ENCODE assay signal across 12 cellular contexts in genomic region chr5:148970228-148970627, GRCh38.
A peak's percentile ranks its signal among the peaks of the same experiment; 100 is the strongest.
DNase-seq lines count a peak whose midpoint lies in the region; ATAC-seq and TF ChIP-seq lines count a peak whose summit lies in the region.
"Had no signal": no experiment of that assay in that cellular context is flagged by ENCODE, and none has a peak within 500 bp of the region (broad histone marks: within the 10 kb centered on the region; RNA-seq: fewer than 3 reads in every experiment).

No MANE protein-coding gene starts in this region.

- peak overlapping the region; percentile 18 for H2AFZ ChIP-seq in ACC112 (ENCODE audit: low read length, unreplicated experiment)

- H3K27me3 ChIP-seq in ACC112 (ENCODE audit: insufficient read depth, low read length), result no peaks in the 10 kb centered on the region
- peaks cover 18% of the 10 kb centered on the region for H3K27me3 ChIP-seq in endodermal cell (ENCODE audit: control insufficient read depth, insufficient read depth, low read length, poor library complexity, severe bottlenecking)
- H3K27me3 ChIP-seq: adrenal gland, BLaER1 had no signal

- H3K79me2 ChIP-seq in ACC112 (ENCODE audit: control insufficient read depth, insufficient read depth, low read length, unreplicated experiment), result no peaks in the 10 kb centered on the region

- H3K36me3 ChIP-seq in ACC112 (ENCODE audit: insufficient read depth, low read length) (no peaks in the 10 kb centered on the region), endodermal cell (ENCODE audit: control insufficient read depth, insufficient read depth, low read length) (no peaks in the 10 kb centered on the region)
- H3K36me3 ChIP-seq: adrenal gland, BLaER1 had no signal

- no peak for TF ChIP-seq CTCF in endodermal cell (conservative IDR thresholded peaks at IDR 0.05)

- H3K27ac ChIP-seq in ACC112 (ENCODE audit: low read depth, low read length) (peak overlapping the region; percentile 63), endodermal cell (ENCODE audit: low read depth, low read length) (no peak overlapping the region)
- H3K27ac ChIP-seq: adrenal gland, BLaER1 had no signal

- H3K36me3 Mint-ChIP-seq in endodermal cell (ENCODE audit: low read depth) (no peaks in the 10 kb centered on the region), T-helper 17 cell (ENCODE audit: low read depth) (peaks cover 3% of the 10 kb centered on the region)

- no peak for ATAC-seq in HG03439 (IDR thresholded peaks at IDR 0.05; ENCODE audit: unreplicated experiment)
- ATAC-seq in T-helper 17 cell, result no peak

- no peak overlapping the region for H3K4me3 Mint-ChIP-seq in endodermal cell
- H3K4me3 Mint-ChIP-seq in T-helper 17 cell, result no peak overlapping the region
- H3K4me3 Mint-ChIP-seq: activated CD4-positive, alpha-beta T cell treated with anti-CD3 and anti-CD28 coated beads, Interleukin-2, amount 10 ng/mL, durations not matched to agents 7 days and 5 days had no signal

- peaks cover 8% of the 10 kb centered on the region for H3K4me1 Mint-ChIP-seq in endodermal cell
- no peaks in the 10 kb centered on the region for H3K4me1 Mint-ChIP-seq in T-helper 17 cell
- H3K4me1 Mint-ChIP-seq: activated CD4-positive, alpha-beta T cell treated with anti-CD3 and anti-CD28 coated beads, Interleukin-2, amount 10 ng/mL, durations not matched to agents 7 days and 5 days had no signal

- no peak overlapping the region for H3K9ac ChIP-seq in endodermal cell (ENCODE audit: extremely low read depth, low read length, poor library complexity, severe bottlenecking)
- H3K9ac ChIP-seq: BLaER1 had no signal

- H3K9me3 ChIP-seq in endodermal cell (ENCODE audit: control insufficient read depth, low read length) (no peaks in the 10 kb centered on the region), T-helper 17 cell (ENCODE audit: control insufficient read depth, low read length, poor library complexity, severe bottlenecking) (no peaks in the 10 kb centered on the region)
- H3K9me3 ChIP-seq: adrenal gland, BLaER1 had no signal

- 81% methylated on average over 2 of the region's 2 CpGs; no CpG with 5 or more reads in 1 of the 2 experiments for WGBS in endodermal cell (ENCODE audit: insufficient coverage in 1 of 2, insufficient read length in 1 of 2), 2 experiments

- H3K27ac Mint-ChIP-seq in endodermal cell (peak overlapping the region; percentile 41), T-helper 17 cell (no peak overlapping the region)
- H3K27ac Mint-ChIP-seq: activated CD4-positive, alpha-beta T cell treated with anti-CD3 and anti-CD28 coated beads, Interleukin-2, amount 10 ng/mL, durations not matched to agents 7 days and 5 days had no signal

- DNase-seq in NCI-H446 treated with DMSO at 0.1 percent for 48 hours (lab: John Stamatoyannopoulos, UW) (peak; percentile 85), endodermal cell (peak; percentile 74), myocyte (ENCODE audit: low read depth) (peak; percentile 82), T-helper 17 cell (no peak), AML-193 (lab: John Stamatoyannopoulos, UW) (no peak)
- no peak for DNase-seq in NK-92 treated with Interleukin-12 subunit alpha and Interleukin-12 subunit beta, amount 100 ng/mL, for 24 hours (lab: John Stamatoyannopoulos, UW)
- DNase-seq: activated CD4-positive, alpha-beta T cell treated with anti-CD3 and anti-CD28 coated beads, Interleukin-2, amount 10 ng/mL, durations not matched to agents 7 days and 5 days; adrenal gland; stimulated activated CD4-positive, alpha-beta T cell treated with anti-CD3 and anti-CD28 coated beads, Interleukin-4, amount 100 ng/mL, for 1 hour had no signal

- H3K4me3 ChIP-seq in ACC112 (ENCODE audit: low read depth, low read length) (no peak overlapping the region), endodermal cell (ENCODE audit: low read length) (no peak overlapping the region)
- H3K4me3 ChIP-seq: adrenal gland, BLaER1 had no signal

- H3K27me3 Mint-ChIP-seq in endodermal cell (ENCODE audit: insufficient read depth), result peaks cover 15% of the 10 kb centered on the region
- peaks cover 45% of the 10 kb centered on the region for H3K27me3 Mint-ChIP-seq in T-helper 17 cell

- peaks cover 77% of the 10 kb centered on the region for H3K4me1 ChIP-seq in ACC112 (ENCODE audit: control insufficient read depth, insufficient read depth, low read length, unreplicated experiment)
- H3K4me1 ChIP-seq in endodermal cell (ENCODE audit: control insufficient read depth, insufficient read depth, low read length), result peaks cover 3% of the 10 kb centered on the region
- H3K4me1 ChIP-seq: adrenal gland, BLaER1 had no signal

- H3K9me3 Mint-ChIP-seq in endodermal cell, result no peaks in the 10 kb centered on the region
- H3K9me3 Mint-ChIP-seq: activated CD4-positive, alpha-beta T cell treated with anti-CD3 and anti-CD28 coated beads, Interleukin-2, amount 10 ng/mL, durations not matched to agents 7 days and 5 days had no signal

Comparison
In these comparisons a context has a peak if more than half of its experiments do, and no peak if none do; other contexts are left out.
1. DNase-seq: peak in NCI-H446 treated with DMSO at 0.1 percent for 48 hours (single experiment), endodermal cell (single experiment) and myocyte (single experiment); none in T-helper 17 cell (0 of 3), NK-92 treated with Interleukin-12 subunit alpha and Interleukin-12 subunit beta, amount 100 ng/mL, for 24 hours (single experiment) and AML-193 (0 of 2).